Comparison of ENCODE assay signal across 16 cellular contexts in the genomic region with DNA sequence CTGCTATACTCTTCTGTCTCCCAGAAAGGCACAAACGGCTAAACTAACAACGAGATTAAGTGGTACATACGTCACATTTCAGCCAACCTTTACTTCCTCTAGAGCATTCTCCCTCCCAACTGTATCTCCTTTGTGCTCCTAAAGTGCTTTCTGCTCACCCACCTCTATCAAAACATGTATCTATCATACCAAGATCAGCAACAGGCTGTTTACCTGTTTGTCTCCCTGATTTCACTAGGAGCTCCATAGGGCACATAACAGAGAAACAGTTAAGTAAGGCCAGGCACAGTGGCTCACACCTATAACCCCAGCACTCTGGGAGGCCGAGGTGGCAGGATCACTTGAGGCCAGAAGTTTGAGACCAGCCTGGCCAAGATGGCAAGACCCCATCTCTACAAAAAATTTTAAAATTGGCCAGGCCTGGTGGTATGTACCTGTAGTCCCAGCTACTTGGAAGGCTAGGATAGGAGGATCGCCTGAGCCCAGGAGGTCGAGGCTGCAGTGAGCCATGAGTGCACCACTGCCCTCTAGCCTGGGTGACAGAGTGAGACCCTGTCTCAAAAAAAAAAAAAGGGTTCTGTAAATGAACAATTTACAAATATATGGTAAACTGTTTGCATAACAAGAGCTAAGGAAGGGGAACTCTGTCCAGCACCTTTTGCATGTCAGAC. TPM values are rescaled to one million over a fixed set of nuclear protein-coding genes. Genes with fewer than 3 reads are reported as not detected.
A peak's percentile ranks its signal among the peaks of the same experiment; 100 is the strongest.
DNase-seq lines count a peak whose midpoint lies in the region; ATAC-seq and TF ChIP-seq lines count a peak whose summit lies in the region.
"Had no signal": no experiment of that assay in that cellular context is flagged by ENCODE, and none has a peak within 500 bp of the region (broad histone marks: within the 10 kb centered on the region; RNA-seq: fewer than 3 reads in every experiment).

No MANE protein-coding gene starts in this region.

- H3K4me1 ChIP-seq in CD4-positive, alpha-beta memory T cell (ENCODE audit: insufficient read depth, low read length) = peaks cover 55% of the 10 kb centered on the region
- H3K4me1 ChIP-seq in IMR-90 (ENCODE audit: control insufficient read depth, insufficient read depth, low read length) = peaks cover 4% of the 10 kb centered on the region; the same call in 1 of the 2 replicates
- peaks cover 38 to 43% of the 10 kb centered on the region in 2 donors for H3K4me1 ChIP-seq in naive thymus-derived CD4-positive, alpha-beta T cell (ENCODE audit: control insufficient read depth in 2 of 2, insufficient read depth in 2 of 2, low read length in 2 of 2)

- peaks cover 6 to 25% of the 10 kb centered on the region in 2 donors for H3K36me3 Mint-ChIP-seq in CD4-positive, alpha-beta memory T cell
- H3K36me3 Mint-ChIP-seq in activated T-helper 17 cell treated with anti-CD3 and anti-CD28 coated beads, Interleukin-2, amount 50 U/mL, for 72 hours (ENCODE audit: low read depth) = peaks cover 23% of the 10 kb centered on the region
- H3K36me3 Mint-ChIP-seq in naive thymus-derived CD4-positive, alpha-beta T cell = peaks cover 4 to 15% (median 8%) of the 10 kb centered on the region in 5 donors

- no peak overlapping the region for H3K9ac ChIP-seq in IMR-90 (ENCODE audit: low read depth, low read length)
- H3K9ac ChIP-seq: KMS-11 had no signal

- no peak overlapping the region for H2BK15ac ChIP-seq in IMR-90 (ENCODE audit: low read depth, low read length)

- in situ Hi-C loops in IMR-90 (cut with MboI; ENCODE audit: low sequenced_read_pairs) = no loop called here

- peaks cover 17 to 61% of the 10 kb centered on the region in 2 experiments for H3K79me1 ChIP-seq in IMR-90 (ENCODE audit: low read depth in 1 of 2, low read length in 2 of 2)

- peak overlapping the region in 6 of 7 donors; percentile 6 to 83 (median 30) for H3K27ac Mint-ChIP-seq in CD4-positive, alpha-beta memory T cell
- H3K27ac Mint-ChIP-seq in activated T-helper 17 cell treated with anti-CD3 and anti-CD28 coated beads, Interleukin-2, amount 50 U/mL, for 72 hours = peak overlapping the region; percentile 5
- peak overlapping the region in 7 of 9 donors; percentile 13 to 86 (median 58) for H3K27ac Mint-ChIP-seq in naive thymus-derived CD4-positive, alpha-beta T cell
- H3K27ac Mint-ChIP-seq: activated naive CD4-positive, alpha-beta T cell treated with anti-CD3 and anti-CD28 coated beads, Interleukin-2, amount 10 ng/mL, durations not matched to agents 7 days and 5 days had no signal

- H3K4me1 Mint-ChIP-seq in CD4-positive, alpha-beta memory T cell = peaks cover 34 to 71% (median 52%) of the 10 kb centered on the region in 4 donors
- peaks cover 29% of the 10 kb centered on the region for H3K4me1 Mint-ChIP-seq in activated T-helper 17 cell treated with anti-CD3 and anti-CD28 coated beads, Interleukin-2, amount 50 U/mL, for 72 hours
- H3K4me1 Mint-ChIP-seq in naive thymus-derived CD4-positive, alpha-beta T cell = peaks cover 43 to 76% (median 62%) of the 10 kb centered on the region in 7 donors

- DNase-seq in CD4-positive, alpha-beta memory T cell = no peak
- DNase-seq in IMR-90 (no peak), 8988T (no peak)
- DNase-seq in naive thymus-derived CD4-positive, alpha-beta T cell = no peak
- DNase-seq: activated CD4-positive, alpha-beta T cell treated with anti-CD3 and anti-CD28 coated beads for 4 hours; activated naive CD4-positive, alpha-beta T cell treated with anti-CD3 and anti-CD28 coated beads, Interleukin-2, amount 10 ng/mL, durations not matched to agents 7 days and 5 days; mucosa of descending colon; NCI-H187; stimulated activated CD4-positive, alpha-beta T cell treated with anti-CD3 and anti-CD28 coated beads, Interleukin-4, amount 100 ng/mL, for 24 hours; stimulated activated naive CD8-positive, alpha-beta T cell treated with anti-CD3 and anti-CD28 coated beads, Interleukin-15, amount 100 ng/mL, for 72 hours had no signal

- H3K36me3 ChIP-seq in CD4-positive, alpha-beta memory T cell (ENCODE audit: insufficient read depth, low read length) = peaks cover 10% of the 10 kb centered on the region
- H3K36me3 ChIP-seq in IMR-90 (ENCODE audit: control insufficient read depth, insufficient read depth, low read length) = peaks cover 6% of the 10 kb centered on the region
- H3K36me3 ChIP-seq in naive thymus-derived CD4-positive, alpha-beta T cell (ENCODE audit: control insufficient read depth in 2 of 3, insufficient read depth in 3 of 3, low read length in 3 of 3) = peaks cover 0 to 22% (median 0%) of the 10 kb centered on the region in 3 experiments

- POLR2A ChIA-PET in CD4-positive, alpha-beta memory T cell (lab: Charles Lee; ENCODE audit: partially characterized antibody) = interaction anchor here (1.4 to 1.6 kb wide), 2 partner anchors 63 to 82 kb away, joined by 3 read pairs; partner anchors contain the start of gene ALG8
- POLR2A ChIA-PET in IMR-90 (lab: Charles Lee; ENCODE audit: unreplicated experiment) = no interaction called here
- POLR2A ChIA-PET in naive thymus-derived CD4-positive, alpha-beta T cell (lab: Charles Lee) = no interaction called here

- dilution Hi-C loops in IMR-90 (cut with HindIII; ENCODE audit: low sequenced_read_pairs, unreplicated experiment) = no loop called here

- no peak overlapping the region for H4K5ac ChIP-seq in IMR-90 (ENCODE audit: low read depth, low read length)

- intact Hi-C loops in CD4-positive, alpha-beta memory T cell (cut with micrococcal nuclease) = loop anchor here (2.0 to 10.0 kb wide), 3 partner anchors 110 to 488 kb away; partner anchors contain the start of genes AAMDC, KCTD21, RSF1 and USP35
- intact Hi-C loops in IMR-90 (cut with micrococcal nuclease) = no loop called here
- intact Hi-C loops in naive thymus-derived CD4-positive, alpha-beta T cell (cut with micrococcal nuclease) = loop anchor here (5.0 kb wide), 3 partner anchors 110 to 485 kb away; partner anchors contain the start of genes GAB2 (in 2 of the 2), KCTD21 (in 1 of the 2) and USP35 (in 1 of the 2)

- no peak for ATAC-seq in IMR-90 (ENCODE audit: low read depth)
- no peak for ATAC-seq in activated T-helper 17 cell treated with anti-CD3 and anti-CD28 coated beads, Interleukin-2, amount 50 U/mL, for 72 hours (replicated peaks)
- ATAC-seq in naive thymus-derived CD4-positive, alpha-beta T cell = no peak
- no peak for ATAC-seq in HG02852 (IDR thresholded peaks at IDR 0.05; ENCODE audit: unreplicated experiment)
- no peak for ATAC-seq in GM18861 (IDR thresholded peaks at IDR 0.05; ENCODE audit: unreplicated experiment)
- ATAC-seq: mucosa of descending colon; stimulated activated naive CD8-positive, alpha-beta T cell treated with anti-CD3 and anti-CD28 coated beads, Interleukin-15, amount 100 ng/mL, for 72 hours had no signal

- H2AK9ac ChIP-seq in IMR-90 (replicated peaks; ENCODE audit: low read depth, low read length, poor library complexity) = no peak overlapping the region

- no peak overlapping the region for H4K91ac ChIP-seq in IMR-90 (ENCODE audit: insufficient read depth, low read depth, low read length)

- no peaks in the 10 kb centered on the region for H3K9me3 Mint-ChIP-seq in CD4-positive, alpha-beta memory T cell
- no peaks in the 10 kb centered on the region for H3K9me3 Mint-ChIP-seq in activated T-helper 17 cell treated with anti-CD3 and anti-CD28 coated beads, Interleukin-2, amount 50 U/mL, for 72 hours
- peaks cover 0 to 4% (median 0%) of the 10 kb centered on the region in 11 donors for H3K9me3 Mint-ChIP-seq in naive thymus-derived CD4-positive, alpha-beta T cell
- H3K9me3 Mint-ChIP-seq: activated naive CD4-positive, alpha-beta T cell treated with anti-CD3 and anti-CD28 coated beads, Interleukin-2, amount 10 ng/mL, durations not matched to agents 7 days and 5 days had no signal

- no peaks in the 10 kb centered on the region for H3K27me3 Mint-ChIP-seq in CD4-positive, alpha-beta memory T cell
- no peaks in the 10 kb centered on the region for H3K27me3 Mint-ChIP-seq in activated T-helper 17 cell treated with anti-CD3 and anti-CD28 coated beads, Interleukin-2, amount 50 U/mL, for 72 hours
- H3K27me3 Mint-ChIP-seq in naive thymus-derived CD4-positive, alpha-beta T cell = no peaks in the 10 kb centered on the region
- H3K27me3 Mint-ChIP-seq: activated naive CD4-positive, alpha-beta T cell treated with anti-CD3 and anti-CD28 coated beads, Interleukin-2, amount 10 ng/mL, durations not matched to agents 7 days and 5 days; stimulated activated naive CD8-positive, alpha-beta T cell treated with anti-CD3 and anti-CD28 coated beads, Interleukin-15, amount 100 ng/mL, for 72 hours had no signal

- no peak overlapping the region for H3K4me3 ChIP-seq in CD4-positive, alpha-beta memory T cell (ENCODE audit: low read length in 2 of 2)
- no peak overlapping the region for H3K4me3 ChIP-seq in IMR-90 (ENCODE audit: insufficient read depth, low read depth, low read length)
- H3K4me3 ChIP-seq in naive thymus-derived CD4-positive, alpha-beta T cell (ENCODE audit: low read length) = no peak overlapping the region
- H3K4me3 ChIP-seq: mucosa of descending colon, SK-N-MC had no signal

- H3K9me3 ChIP-seq in CD4-positive, alpha-beta memory T cell (ENCODE audit: control insufficient read depth in 1 of 2, low read length in 2 of 2) = no peaks in the 10 kb centered on the region
- H3K9me3 ChIP-seq in IMR-90 (ENCODE audit: control insufficient read depth, insufficient read depth, low read length) = no peaks in the 10 kb centered on the region
- no peaks in the 10 kb centered on the region for H3K9me3 ChIP-seq in naive thymus-derived CD4-positive, alpha-beta T cell (ENCODE audit: control insufficient read depth in 2 of 3, low read length in 3 of 3)
- H3K9me3 ChIP-seq: mucosa of descending colon had no signal

- H2AK5ac ChIP-seq in IMR-90 (ENCODE audit: low read depth, low read length) = no peak overlapping the region

- 0 out of 2 replicates have a peak overlapping the region, but pooled peaks have one; percentile 59 for H3K23ac ChIP-seq in IMR-90 (ENCODE audit: low read depth, low read length)

- BruUV-seq in IMR-90 (replicated peaks; lab: Mats Ljungman, UMichigan) = no TSS peak

- no peak overlapping the region for H3K56ac ChIP-seq in IMR-90 (ENCODE audit: extremely low read depth, insufficient read depth, low read length)

- no peak overlapping the region for H2BK120ac ChIP-seq in IMR-90 (ENCODE audit: low read depth, low read length)

- TF ChIP-seq CTCF in IMR-90 (conservative IDR thresholded peaks at IDR 0.05; ENCODE audit: low read depth, low read length) = no peak

- no peak overlapping the region for H2AFZ ChIP-seq in IMR-90 (replicated peaks; ENCODE audit: low read length, poor library complexity)

- CTCF ChIA-PET in CD4-positive, alpha-beta memory T cell (lab: Charles Lee; ENCODE audit: partially characterized antibody) = interaction anchor here (1.0 to 1.2 kb wide), 2 partner anchors 31 to 78 kb away, joined by 3 to 6 read pairs; no protein-coding TSS in a partner anchor
- CTCF ChIA-PET in IMR-90 (lab: Yijun Ruan, JAX) = interaction anchor here (0.6 to 1.9 kb wide), 2 partner anchors 11 to 31 kb away, joined by 3 to 4 read pairs; no protein-coding TSS in a partner anchor
- CTCF ChIA-PET in naive thymus-derived CD4-positive, alpha-beta T cell (lab: Charles Lee) = interaction anchor here (1.1 kb wide), 1 partner anchor 31 kb away, joined by 3 read pairs; no protein-coding TSS in a partner anchor

- H3K18ac ChIP-seq in IMR-90 (ENCODE audit: low read depth, low read length) = no peak overlapping the region

- TF ChIP-seq POLR2A in IMR-90 (IDR thresholded peaks at IDR 0.05; ENCODE audit: low read depth, low read length) = no peak

- H3K27me3 ChIP-seq in CD4-positive, alpha-beta memory T cell (ENCODE audit: insufficient read depth, low read length) = no peaks in the 10 kb centered on the region
- H3K27me3 ChIP-seq in IMR-90 (ENCODE audit: control insufficient read depth, insufficient read depth, low read length) = no peaks in the 10 kb centered on the region
- no peaks in the 10 kb centered on the region for H3K27me3 ChIP-seq in naive thymus-derived CD4-positive, alpha-beta T cell (ENCODE audit: control insufficient read depth in 2 of 2, insufficient read depth in 2 of 2, low read length in 2 of 2)

- TF ChIP-seq RAD21 in IMR-90 (IDR thresholded peaks at IDR 0.05; ENCODE audit: low read length) = no peak

- peak overlapping the region; percentile 32 for H3K27ac ChIP-seq in CD4-positive, alpha-beta memory T cell (ENCODE audit: low read depth, low read length)
- H3K27ac ChIP-seq in IMR-90 (ENCODE audit: insufficient read depth, low read length) = no peak overlapping the region
- no peak overlapping the region for H3K27ac ChIP-seq in naive thymus-derived CD4-positive, alpha-beta T cell (ENCODE audit: low read depth, low read length)
- H3K27ac ChIP-seq: KMS-11, SK-N-MC had no signal

- peak overlapping the region; percentile 9 to 68 (median 41) for H3K4me3 Mint-ChIP-seq in CD4-positive, alpha-beta memory T cell
- H3K4me3 Mint-ChIP-seq in activated T-helper 17 cell treated with anti-CD3 and anti-CD28 coated beads, Interleukin-2, amount 50 U/mL, for 72 hours = peak overlapping the region; percentile 84
- H3K4me3 Mint-ChIP-seq in naive thymus-derived CD4-positive, alpha-beta T cell = peak overlapping the region; percentile 24 to 98 (median 79)

- H2BK20ac ChIP-seq in IMR-90 (ENCODE audit: low read depth, low read length) = no peak overlapping the region

- H3K4ac ChIP-seq in IMR-90 (ENCODE audit: low read depth, low read length) = no peak overlapping the region

- H3K14ac ChIP-seq in IMR-90 (replicated peaks; ENCODE audit: low read depth, low read length) = no peak overlapping the region

- peaks cover 17% of the 10 kb centered on the region for H3K9me1 ChIP-seq in IMR-90 (ENCODE audit: insufficient read depth, low read length)

- peaks cover 37% of the 10 kb centered on the region for H4K20me1 ChIP-seq in IMR-90 (ENCODE audit: insufficient read depth, low read length)

- no peak overlapping the region for H4K8ac ChIP-seq in IMR-90 (ENCODE audit: low read depth in 2 of 2, low read length in 2 of 2)

- no peak overlapping the region for H2BK5ac ChIP-seq in IMR-90 (ENCODE audit: low read depth, low read length, poor library complexity, severe bottlenecking)

- no peak overlapping the region for H3K4me2 ChIP-seq in IMR-90 (ENCODE audit: low read depth, low read length)

- WGBS in IMR-90 (ENCODE audit: extremely low coverage in 2 of 2, insufficient read length in 1 of 2), 2 experiments = 80% methylated on average over 3 of the region's 6 CpGs; no CpG with 5 or more reads in 1 of the 2 experiments

RNA-seq across cellular contexts. Expression of gene NDUFC2, which starts 2.8 kb away (rescaled TPM):
- 10 to 100 TPM; 80.5 to 86.5 TPM for total RNA-seq in CD4-positive, alpha-beta memory T cell
- polyA plus RNA-seq in CD4-positive, alpha-beta memory T cell = 100 to 1,000 TPM; 158 to 188 TPM
- total RNA-seq in IMR-90 (2012; rRNA removed) = 143 and 146 TPM in 2 replicates
- 327 and 340 TPM in 2 replicates for polyA plus RNA-seq in IMR-90 (2012; rRNA removed)
- polyA plus RNA-seq in IMR-90 (2012; cell fraction: cytosol; rRNA removed) = 318 and 528 TPM in 2 replicates
- 62.6 and 69.0 TPM in 2 replicates for polyA plus RNA-seq in IMR-90 (2012; cell fraction: nucleus; rRNA removed; ENCODE audit: low replicate concordance)
- total RNA-seq in activated T-helper 17 cell treated with anti-CD3 and anti-CD28 coated beads, Interleukin-2, amount 50 U/mL, for 72 hours = 100 to 1,000 TPM in 1 of 2 donors, 10 to 100 TPM in 1; 80.5 to 149 TPM
- 100 to 1,000 TPM in 1 of 5 experiments, 10 to 100 TPM in 4; 43.4 to 189 (median 64.7) TPM for total RNA-seq in naive thymus-derived CD4-positive, alpha-beta T cell
- 100 to 1,000 TPM; 124 to 156 TPM for polyA plus RNA-seq in naive thymus-derived CD4-positive, alpha-beta T cell

RNA-seq across cellular contexts. Expression of gene THRSP, which starts 13.2 kb away (rescaled TPM):
- not detected for total RNA-seq in CD4-positive, alpha-beta memory T cell
- under 1 TPM in 1 of 2 donors, not detected in 1; 0.16 TPM for polyA plus RNA-seq in CD4-positive, alpha-beta memory T cell
- not detected in 2 replicates for total RNA-seq in IMR-90 (2012; rRNA removed)
- not detected in 2 replicates for polyA plus RNA-seq in IMR-90 (2012; rRNA removed)
- 0.08 TPM in 1 of 2 replicates, not detected in the other for polyA plus RNA-seq in IMR-90 (2012; cell fraction: cytosol; rRNA removed)
- 0.07 and 0.13 TPM in 2 replicates for polyA plus RNA-seq in IMR-90 (2012; cell fraction: nucleus; rRNA removed; ENCODE audit: low replicate concordance)
- total RNA-seq in activated T-helper 17 cell treated with anti-CD3 and anti-CD28 coated beads, Interleukin-2, amount 50 U/mL, for 72 hours = not detected
- total RNA-seq in naive thymus-derived CD4-positive, alpha-beta T cell = not detected
- not detected for polyA plus RNA-seq in naive thymus-derived CD4-positive, alpha-beta T cell
- total RNA-seq: renal cortical epithelial cell had no signal

RNA-seq across cellular contexts. Expression of gene KCTD14, which starts 53.8 kb away (rescaled TPM):
- under 1 TPM in 1 of 2 experiments, not detected in 1; 0.20 TPM for total RNA-seq in CD4-positive, alpha-beta memory T cell
- not detected for polyA plus RNA-seq in CD4-positive, alpha-beta memory T cell
- total RNA-seq in IMR-90 (2012; rRNA removed) = 0.83 and 0.90 TPM in 2 replicates
- 0.97 and 1.3 TPM in 2 replicates for polyA plus RNA-seq in IMR-90 (2012; rRNA removed)
- polyA plus RNA-seq in IMR-90 (2012; cell fraction: cytosol; rRNA removed) = 0.63 and 0.81 TPM in 2 replicates
- 0.12 and 0.50 TPM in 2 replicates for polyA plus RNA-seq in IMR-90 (2012; cell fraction: nucleus; rRNA removed; ENCODE audit: low replicate concordance)
- under 1 TPM in 1 of 2 donors, not detected in 1; 0.21 TPM for total RNA-seq in activated T-helper 17 cell treated with anti-CD3 and anti-CD28 coated beads, Interleukin-2, amount 50 U/mL, for 72 hours
- total RNA-seq in naive thymus-derived CD4-positive, alpha-beta T cell = under 1 TPM in 1 of 5 experiments, not detected in 4; 0.19 TPM
- polyA plus RNA-seq in naive thymus-derived CD4-positive, alpha-beta T cell = under 1 TPM; 0.28 to 0.50 TPM

Comparison
In these comparisons a context has a peak if more than half of its experiments do, and no peak if none do; other contexts are left out.
1. H3K27ac Mint-ChIP-seq: peak in every context shown above with its lines; median percentile 58 in naive thymus-derived CD4-positive, alpha-beta T cell; 30 in CD4-positive, alpha-beta memory T cell; 5 in activated T-helper 17 cell treated with anti-CD3 and anti-CD28 coated beads, Interleukin-2, amount 50 U/mL, for 72 hours.